12 cellular contexts compared by ENCODE assay signal in genomic region chr12:101172316-101172715, GRCh38. TPM values are rescaled to one million over a fixed set of nuclear protein-coding genes. Genes with fewer than 3 reads are reported as not detected.
DNase-seq lines count a peak whose midpoint lies in the region; ATAC-seq lines count a peak whose summit lies in the region.
"Had no signal": no experiment of that assay in that cellular context is flagged by ENCODE, and none has a peak within 500 bp of the region (broad histone marks: within the 10 kb centered on the region; RNA-seq: fewer than 3 reads in every experiment).

No MANE protein-coding gene starts in this region.

- peaks cover 3% of the 10 kb centered on the region for H3K27me3 Mint-ChIP-seq in activated T-cell treated with anti-CD3 and anti-CD28 coated beads, Interleukin-2, amount 50 U/mL, for 24 hours

- H3K9me3 Mint-ChIP-seq in activated T-cell treated with anti-CD3 and anti-CD28 coated beads, Interleukin-2, amount 50 U/mL, for 24 hours = peaks cover 4% of the 10 kb centered on the region

- ATAC-seq in HG02970 (IDR thresholded peaks at IDR 0.05; ENCODE audit: low FRiP score, unreplicated experiment) = no peak
- ATAC-seq: right cardiac atrium, Right ventricle myocardium inferior had no signal

- no peaks in the 10 kb centered on the region for H3K4me1 Mint-ChIP-seq in activated T-cell treated with anti-CD3 and anti-CD28 coated beads, Interleukin-2, amount 50 U/mL, for 24 hours (ENCODE audit: low read depth)
- H3K4me1 Mint-ChIP-seq: stimulated activated naive B cell treated with anti-CD40 and anti-IgM and Interleukin-4, amounts not matched to agents 10 μg/mL and 1 μg/mL and 100 μg/mL, for 72 hours had no signal

- DNase-seq in EL (peak; percentile 51), LHCN-M2 (ENCODE audit: low read depth) (peak; percentile 27), dermis microvascular lymphatic vessel endothelial cell (ENCODE audit: low read depth in 2 of 2) (peak; percentile 13 to 15), myocyte (ENCODE audit: low read depth) (peak; percentile 9), NOMO-1 treated with DMSO at 0.1 percent for 48 hours (lab: John Stamatoyannopoulos, UW; ENCODE audit: unreplicated experiment) (no peak)
- DNase-seq in activated T-cell treated with anti-CD3 and anti-CD28 coated beads, Interleukin-2, amount 50 U/mL, for 24 hours = no peak
- DNase-seq in activated CD4-positive, alpha-beta T cell treated with anti-CD3 and anti-CD28 coated beads for 4 hours = no peak
- DNase-seq: cerebellar nuclear complex; stimulated activated naive B cell treated with anti-CD40 and anti-IgM and Interleukin-4, amounts not matched to agents 10 μg/mL and 1 μg/mL and 100 μg/mL, for 72 hours had no signal

- H3K4me3 Mint-ChIP-seq in activated T-cell treated with anti-CD3 and anti-CD28 coated beads, Interleukin-2, amount 50 U/mL, for 24 hours = no peak overlapping the region
- H3K4me3 Mint-ChIP-seq: stimulated activated naive B cell treated with anti-CD40 and anti-IgM and Interleukin-4, amounts not matched to agents 10 μg/mL and 1 μg/mL and 100 μg/mL, for 72 hours had no signal

- no peaks in the 10 kb centered on the region for H3K36me3 Mint-ChIP-seq in activated T-cell treated with anti-CD3 and anti-CD28 coated beads, Interleukin-2, amount 50 U/mL, for 24 hours (ENCODE audit: low read depth)

- no peak overlapping the region for H3K27ac Mint-ChIP-seq in activated T-cell treated with anti-CD3 and anti-CD28 coated beads, Interleukin-2, amount 50 U/mL, for 24 hours
- H3K27ac Mint-ChIP-seq: stimulated activated naive B cell treated with anti-CD40 and anti-IgM and Interleukin-4, amounts not matched to agents 10 μg/mL and 1 μg/mL and 100 μg/mL, for 72 hours had no signal

RNA-seq across cellular contexts. Expression of gene SLC5A8, which starts 37.7 kb away (rescaled TPM):
- total RNA-seq in LHCN-M2 (2014; rRNA removed) (not detected in 2 replicates), dermis microvascular lymphatic vessel endothelial cell (under 0.01 and 0.13 TPM in 2 replicates), myocyte (not detected in 2 replicates)
- not detected for polyA plus RNA-seq in LHCN-M2 (2012)
- polyA plus RNA-seq in myocyte (2012) = not detected
- total RNA-seq: right cardiac atrium, Right ventricle myocardium inferior had no signal
- polyA plus RNA-seq: right cardiac atrium had no signal

Comparison
In these comparisons a context has a peak if more than half of its experiments do, and no peak if none do; other contexts are left out.
1. DNase-seq: peak in EL (single experiment), LHCN-M2 (single experiment), dermis microvascular lymphatic vessel endothelial cell (2 of 2) and myocyte (single experiment); none in activated T-cell treated with anti-CD3 and anti-CD28 coated beads, Interleukin-2, amount 50 U/mL, for 24 hours (single experiment), activated CD4-positive, alpha-beta T cell treated with anti-CD3 and anti-CD28 coated beads for 4 hours (0 of 2) and NOMO-1 treated with DMSO at 0.1 percent for 48 hours (single experiment).